8 cellular contexts compared by ENCODE assay signal in the genomic region with DNA sequence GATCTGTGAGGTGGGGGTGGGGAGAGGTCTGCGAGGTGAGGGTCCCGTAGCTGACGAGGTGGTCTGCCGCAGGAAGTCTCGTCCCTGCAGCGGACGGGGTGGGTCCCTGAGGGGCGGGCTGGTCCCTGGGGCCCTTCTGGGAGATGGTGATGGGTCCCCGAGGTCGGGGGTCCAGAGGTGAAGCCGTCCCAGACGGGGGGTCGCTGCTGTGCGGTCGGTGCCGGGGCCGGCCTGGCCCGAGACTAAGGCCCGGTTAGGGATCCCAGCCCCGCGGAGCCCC. TPM values are rescaled to one million over a fixed set of nuclear protein-coding genes. Genes with fewer than 3 reads are reported as not detected.
DNase-seq lines count a peak whose midpoint lies in the region; ATAC-seq and TF ChIP-seq lines count a peak whose summit lies in the region.

No MANE protein-coding gene starts in this region.

- H3K27ac ChIP-seq in HUES6 (ENCODE audit: low read depth, low read length) (peak overlapping the region; percentile 90), neural cell (ENCODE audit: low read length) (no peak overlapping the region)

- peak overlapping the region; percentile 51 for H3K4me2 ChIP-seq in neural cell (ENCODE audit: low read length)

- H3K9ac ChIP-seq in ES-I3 (ENCODE audit: low read depth, low read length) = peak overlapping the region; percentile 80
- H3K9ac ChIP-seq in HUES6 (ENCODE audit: low read length) = peak overlapping the region; percentile 87
- H3K9ac ChIP-seq in neural cell (ENCODE audit: low read length) = peak overlapping the region; percentile 78

- DNase-seq in CD1c-positive myeloid dendritic cell (ENCODE audit: extremely low spot score) (no peak), NCI-H146 (lab: John Stamatoyannopoulos, UW) (no peak)

- ATAC-seq in GM19351 (IDR thresholded peaks at IDR 0.05; ENCODE audit: unreplicated experiment) (no peak), GM19023 (IDR thresholded peaks at IDR 0.05; ENCODE audit: unreplicated experiment) (no peak)

- TF ChIP-seq RAD21 in neural cell (conservative IDR thresholded peaks at IDR 0.05) = no peak

- peaks cover 29% of the 10 kb centered on the region for H3K4me1 ChIP-seq in ES-I3 (ENCODE audit: insufficient read depth, low read length)
- H3K4me1 ChIP-seq in HUES6 (ENCODE audit: control insufficient read depth, insufficient read depth, low read length) = peaks cover 50% of the 10 kb centered on the region

- H3K36me3 ChIP-seq in ES-I3 (ENCODE audit: insufficient read depth, low read length) = peaks cover 12% of the 10 kb centered on the region
- H3K36me3 ChIP-seq in HUES6 (ENCODE audit: control insufficient read depth, insufficient read depth, low read length) = peaks cover 13% of the 10 kb centered on the region; the same call in 1 of the 2 replicates
- no peaks in the 10 kb centered on the region for H3K36me3 ChIP-seq in neural cell (ENCODE audit: insufficient read depth, low read length)

- no peaks in the 10 kb centered on the region for H3K9me3 ChIP-seq in ES-I3 (ENCODE audit: control insufficient read depth, insufficient read depth, low read length)
- no peaks in the 10 kb centered on the region for H3K9me3 ChIP-seq in HUES6 (ENCODE audit: control insufficient read depth, insufficient read depth, low read depth, low read length)
- no peaks in the 10 kb centered on the region for H3K9me3 ChIP-seq in neural cell (ENCODE audit: low read length)

- H3K4me3 Mint-ChIP-seq in dendritic cell treated with granulocyte-macrophage colony-stimulating factor and Interleukin-4, amounts not matched to agents 40 ng/mL and 50 ng/mL, for 4 days = peak overlapping the region; percentile 94

- no peaks in the 10 kb centered on the region for H3K9me2 ChIP-seq in neural cell (ENCODE audit: insufficient read depth, low read length)

- H3K4me3 ChIP-seq in HUES6 (ENCODE audit: low read depth, low read length) (peak overlapping the region; percentile 81), neural cell (ENCODE audit: low read length) (peak overlapping the region; percentile 91)

- peak overlapping the region; percentile 45 for H2AFZ ChIP-seq in neural cell (ENCODE audit: low read depth, low read length)

- no peaks in the 10 kb centered on the region for H3F3A ChIP-seq in neural cell (ENCODE audit: insufficient read depth, low read length, poor library complexity, severe bottlenecking)

- peaks cover 14% of the 10 kb centered on the region for H3K36me3 Mint-ChIP-seq in dendritic cell treated with granulocyte-macrophage colony-stimulating factor and Interleukin-4, amounts not matched to agents 40 ng/mL and 50 ng/mL, for 4 days (ENCODE audit: low read depth)

- H3K9me3 Mint-ChIP-seq in dendritic cell treated with granulocyte-macrophage colony-stimulating factor and Interleukin-4, amounts not matched to agents 40 ng/mL and 50 ng/mL, for 4 days = no peaks in the 10 kb centered on the region

- TF ChIP-seq CTCF in neural cell (IDR thresholded peaks at IDR 0.05; ENCODE audit: poor library complexity, severe bottlenecking) = no peak

- H3K27ac Mint-ChIP-seq in dendritic cell treated with granulocyte-macrophage colony-stimulating factor and Interleukin-4, amounts not matched to agents 40 ng/mL and 50 ng/mL, for 4 days = peak overlapping the region; percentile 91

- H3K79me2 ChIP-seq in neural cell (replicated peaks; ENCODE audit: insufficient read depth, low read length) = no peaks in the 10 kb centered on the region

- no peak for TF ChIP-seq EP300 in neural cell (conservative IDR thresholded peaks at IDR 0.05; ENCODE audit: poor library complexity, severe bottlenecking)

- H3K27me3 ChIP-seq in HUES6 (ENCODE audit: control insufficient read depth, insufficient read depth, low read length) = no peaks in the 10 kb centered on the region
- H3K27me3 ChIP-seq in neural cell (ENCODE audit: insufficient read depth, low read depth, low read length) = no peaks in the 10 kb centered on the region

- H4K20me1 ChIP-seq in neural cell (ENCODE audit: insufficient read depth) = no peaks in the 10 kb centered on the region

- intact Hi-C loops in dendritic cell treated with granulocyte-macrophage colony-stimulating factor and Interleukin-4, amounts not matched to agents 40 ng/mL and 50 ng/mL, for 4 days (cut with micrococcal nuclease) = loop anchor here (1.0 to 2.0 kb wide), 3 partner anchors 32 to 64 kb away; partner anchors contain the start of gene RPLP0

- H3K27me3 Mint-ChIP-seq in dendritic cell treated with granulocyte-macrophage colony-stimulating factor and Interleukin-4, amounts not matched to agents 40 ng/mL and 50 ng/mL, for 4 days = peaks cover 2% of the 10 kb centered on the region

- peaks cover 62% of the 10 kb centered on the region for H3K4me1 Mint-ChIP-seq in dendritic cell treated with granulocyte-macrophage colony-stimulating factor and Interleukin-4, amounts not matched to agents 40 ng/mL and 50 ng/mL, for 4 days (ENCODE audit: low read depth)

TF ChIP-seq in neural cell, 6 proteins besides CTCF, POLR2A, EP300 and RAD21:
- TF ChIP-seq EZH2 (IDR thresholded peaks at IDR 0.05; ENCODE audit: borderline replicate concordance, insufficient read depth, low read length, poor library complexity, severe bottlenecking) (no peak), SMC3 (conservative IDR thresholded peaks at IDR 0.05; ENCODE audit: poor library complexity) (no peak), POLR2AphosphoS5 (IDR thresholded peaks at IDR 0.05) (no peak), MXI1 (conservative IDR thresholded peaks at IDR 0.05; ENCODE audit: poor library complexity, severe bottlenecking) (no peak)
- TF ChIP-seq, protein P1, sequence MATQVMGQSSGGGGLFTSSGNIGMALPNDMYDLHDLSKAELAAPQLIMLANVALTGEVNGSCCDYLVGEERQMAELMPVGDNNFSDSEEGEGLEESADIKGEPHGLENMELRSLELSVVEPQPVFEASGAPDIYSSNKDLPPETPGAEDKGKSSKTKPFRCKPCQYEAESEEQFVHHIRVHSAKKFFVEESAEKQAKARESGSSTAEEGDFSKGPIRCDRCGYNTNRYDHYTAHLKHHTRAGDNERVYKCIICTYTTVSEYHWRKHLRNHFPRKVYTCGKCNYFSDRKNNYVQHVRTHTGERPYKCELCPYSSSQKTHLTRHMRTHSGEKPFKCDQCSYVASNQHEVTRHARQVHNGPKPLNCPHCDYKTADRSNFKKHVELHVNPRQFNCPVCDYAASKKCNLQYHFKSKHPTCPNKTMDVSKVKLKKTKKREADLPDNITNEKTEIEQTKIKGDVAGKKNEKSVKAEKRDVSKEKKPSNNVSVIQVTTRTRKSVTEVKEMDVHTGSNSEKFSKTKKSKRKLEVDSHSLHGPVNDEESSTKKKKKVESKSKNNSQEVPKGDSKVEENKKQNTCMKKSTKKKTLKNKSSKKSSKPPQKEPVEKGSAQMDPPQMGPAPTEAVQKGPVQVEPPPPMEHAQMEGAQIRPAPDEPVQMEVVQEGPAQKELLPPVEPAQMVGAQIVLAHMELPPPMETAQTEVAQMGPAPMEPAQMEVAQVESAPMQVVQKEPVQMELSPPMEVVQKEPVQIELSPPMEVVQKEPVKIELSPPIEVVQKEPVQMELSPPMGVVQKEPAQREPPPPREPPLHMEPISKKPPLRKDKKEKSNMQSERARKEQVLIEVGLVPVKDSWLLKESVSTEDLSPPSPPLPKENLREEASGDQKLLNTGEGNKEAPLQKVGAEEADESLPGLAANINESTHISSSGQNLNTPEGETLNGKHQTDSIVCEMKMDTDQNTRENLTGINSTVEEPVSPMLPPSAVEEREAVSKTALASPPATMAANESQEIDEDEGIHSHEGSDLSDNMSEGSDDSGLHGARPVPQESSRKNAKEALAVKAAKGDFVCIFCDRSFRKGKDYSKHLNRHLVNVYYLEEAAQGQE (IDR thresholded peaks at IDR 0.05; ENCODE audit: borderline replicate concordance) = no peak

RNA-seq across cellular contexts. Expression of gene PXN, which starts 0.4 kb away (rescaled TPM):
- 5.9 and 6.3 TPM in 2 replicates for polyA plus RNA-seq in neural cell
- 4.6 and 7.4 TPM in 2 replicates for polyA minus RNA-seq in neural cell

RNA-seq across cellular contexts. Expression of gene RNU4-2, which starts 26.6 kb away (rescaled TPM):
- polyA plus RNA-seq in neural cell = under 0.01 TPM in 1 of 2 replicates, not detected in the other
- polyA minus RNA-seq in neural cell = under 0.01 TPM in 2 replicates

RNA-seq across cellular contexts. Expression of gene RNU4-1, which starts 27.9 kb away (rescaled TPM):
- under 0.01 TPM in 1 of 2 replicates, not detected in the other for polyA plus RNA-seq in neural cell
- polyA minus RNA-seq in neural cell = under 0.01 TPM in 2 replicates

RNA-seq across cellular contexts. Expression of gene SIRT4, which starts 37.0 kb away (rescaled TPM):
- 9.7 and 13.8 TPM in 2 replicates for polyA plus RNA-seq in neural cell
- 5.8 and 7.5 TPM in 2 replicates for polyA minus RNA-seq in neural cell
